Comparison of ENCODE assay signal across 13 cellular contexts in the genomic region with DNA sequence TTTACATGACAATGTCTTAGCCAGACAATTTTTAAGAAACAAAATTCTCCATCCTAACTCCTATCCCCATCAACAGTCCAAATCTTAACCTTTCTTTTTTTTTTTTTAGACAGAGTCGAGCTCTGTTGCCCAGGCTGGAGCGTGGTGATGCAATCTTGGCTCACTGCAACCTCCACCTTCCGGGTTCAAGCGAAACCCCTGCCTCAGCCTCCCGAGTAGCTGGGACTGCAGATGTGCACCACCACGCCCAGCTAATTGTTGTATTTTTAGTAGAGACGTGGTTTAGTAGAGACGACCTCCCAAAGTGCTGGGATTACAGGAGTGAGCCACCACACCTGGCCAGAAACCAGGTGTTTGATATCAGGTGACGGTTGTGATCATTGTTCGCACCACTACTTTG. TPM values are rescaled to one million over a fixed set of nuclear protein-coding genes. Genes with fewer than 3 reads are reported as not detected.
A peak's percentile ranks its signal among the peaks of the same experiment; 100 is the strongest.
DNase-seq lines count a peak whose midpoint lies in the region; ATAC-seq, FAIRE-seq and TF ChIP-seq lines count a peak whose summit lies in the region.
"Had no signal": no experiment of that assay in that cellular context is flagged by ENCODE, and none has a peak within 500 bp of the region (broad histone marks: within the 10 kb centered on the region; RNA-seq: fewer than 3 reads in every experiment).

No MANE protein-coding gene starts in this region.

- TF ChIP-seq EP300 in A549 (IDR thresholded peaks at IDR 0.05): no peak

- H3K4me1 ChIP-seq in A549: peaks cover 79% of the 10 kb centered on the region
- peaks cover 35% of the 10 kb centered on the region for H3K4me1 ChIP-seq in SJCRH30
- H3K4me1 ChIP-seq in testis: peaks cover 41% of the 10 kb centered on the region

- H3K4me1 Mint-ChIP-seq in osteocyte (ENCODE audit: unreplicated experiment): peaks cover 86% of the 10 kb centered on the region

- no peaks in the 10 kb centered on the region for H3K9me3 Mint-ChIP-seq in osteocyte (ENCODE audit: unreplicated experiment)

- peak overlapping the region; percentile 97 for H3K27ac Mint-ChIP-seq in osteocyte (ENCODE audit: unreplicated experiment)

- H3K4me2 ChIP-seq in A549: peak overlapping the region; percentile 99

- no peak for FAIRE-seq in A549 (lab: Jason Lieb, UNC)
- FAIRE-seq: HTR-8/SVneo had no signal

- ATAC-seq in A549: no peak
- ATAC-seq in activated CD4-positive, CD25-positive, alpha-beta regulatory T cell treated with anti-CD3 and anti-CD28 coated beads, Interleukin-2, amount 50 U/mL, for 24 hours: no peak

- intact Hi-C loops in testis (cut with DNase I; ENCODE audit: low total_unique reads): no loop called here

- no peaks in the 10 kb centered on the region for H3K36me3 Mint-ChIP-seq in osteocyte (ENCODE audit: unreplicated experiment)

- POLR2A ChIA-PET in A549 (lab: Yijun Ruan, JAX): interaction anchor here (2.3 kb wide), 1 partner anchor 9 kb away, joined by 10 read pairs; the partner anchor contains the start of gene ABL1

- H3K36me3 ChIP-seq in SJCRH30 (no peaks in the 10 kb centered on the region), testis (ENCODE audit: low read depth, missing control alignments) (no peaks in the 10 kb centered on the region)

- no peaks in the 10 kb centered on the region for H3K27me3 Mint-ChIP-seq in osteocyte (ENCODE audit: unreplicated experiment)

- WGBS in A549 (ENCODE audit: missing lambda C conversion rate): 47% methylated on average over 10 of the region's 10 CpGs
- WGBS in testis, 2 donors: 67 to 73% methylated on average over 10 of the region's 10 CpGs

- H3K4me3 ChIP-seq in A549: peak overlapping the region; percentile 35; the same call in 2 of the 3 replicates
- no peak overlapping the region for H3K4me3 ChIP-seq in SJCRH30
- peak overlapping the region; percentile 23 for H3K4me3 ChIP-seq in fibroblast of pulmonary artery (replicated peaks; ENCODE audit: low read depth, low read length)
- H3K4me3 ChIP-seq in testis: no peak overlapping the region

- H3K4me3 Mint-ChIP-seq in osteocyte (ENCODE audit: unreplicated experiment): peak overlapping the region; percentile 65

- H3K27ac ChIP-seq in A549 (peak overlapping the region; percentile 91 to 93), SJCRH30 (peak overlapping the region; percentile 65), testis (peak overlapping the region in 1 of 2 donors; percentile 87)

- TF ChIP-seq CTCF in A549 (IDR thresholded peaks at IDR 0.05): no peak
- no peak for TF ChIP-seq CTCF in fibroblast of pulmonary artery (IDR thresholded peaks at IDR 0.05; ENCODE audit: low read length, missing control alignments)
- TF ChIP-seq CTCF in osteocyte (IDR thresholded peaks at IDR 0.05): no peak
- TF ChIP-seq CTCF in testis (IDR thresholded peaks at IDR 0.05): no peak

- H3K27me3 ChIP-seq in SJCRH30 (no peaks in the 10 kb centered on the region), testis (no peaks in the 10 kb centered on the region)

- CTCF ChIA-PET in A549 (lab: Yijun Ruan, JAX): interaction anchor here (0.9 to 28.2 kb wide), 9 partner anchors 9 to 138 kb away, joined by 3 to 397 read pairs (median 4); no protein-coding TSS in a partner anchor

- no peak for TF ChIP-seq RAD21 in A549 (conservative IDR thresholded peaks at IDR 0.05 in 1 of 2, IDR thresholded peaks at IDR 0.05 in 1 of 2)

- TF ChIP-seq POLR2A in A549 (IDR thresholded peaks at IDR 0.05; ENCODE audit: low read length) (no peak), testis (IDR thresholded peaks at IDR 0.05) (no peak)

- H3K9me3 ChIP-seq in A549 (no peaks in the 10 kb centered on the region), SJCRH30 (replicated peaks) (no peaks in the 10 kb centered on the region), testis (no peaks in the 10 kb centered on the region)

- DNase-seq in A549 (ENCODE audit: low read depth in 1 of 2, low spot score in 1 of 2) (no peak), SJCRH30 (peak; percentile 52 to 62), fibroblast of pulmonary artery (ENCODE audit: low read depth) (peak; percentile 33), osteocyte (ENCODE audit: extremely low spot score, unreplicated experiment) (no peak), HuH-7 (ENCODE audit: low spot score) (no peak), testis (no peak)
- no peak for DNase-seq in NK-92 treated with Interleukin-12 subunit alpha and Interleukin-12 subunit beta, amount 100 ng/mL, for 24 hours (lab: John Stamatoyannopoulos, UW)
- DNase-seq: AML-193, NCI-H2171 treated with DMSO at 0.1 percent for 48 hours had no signal

TF ChIP-seq in A549, 52 proteins besides CTCF, POLR2A, EP300 and RAD21:
- no peak for TF ChIP-seq TP53 (CRISPR knock-in tag; IDR thresholded peaks at IDR 0.05)
- TF ChIP-seq CEBPB (IDR thresholded peaks at IDR 0.05): peak; percentile 52 to 71; a peak in 3 of 4 replicates

RNA-seq across cellular contexts. Expression of gene ABL1, which starts 10.2 kb away (rescaled TPM):
- polyA plus RNA-seq in A549 (2011; rRNA removed): 26.5 and 37.5 TPM in 2 replicates
- polyA plus RNA-seq in A549 (2012; cell fraction: cytosol; rRNA removed): 16.5 and 23.9 TPM in 2 replicates
- polyA plus RNA-seq in A549 (2012; cell fraction: nucleus; rRNA removed): 30.8 and 36.5 TPM in 2 replicates
- 30.0 to 32.6 TPM (median 32.4 TPM) in 3 replicates for polyA plus RNA-seq in A549 (2017; fragmentation: RNase III; extraction: RNeasy Plus Mini Kit Qiagen cat#74134 plus additional on column Dnase treatment)
- 54.3 and 56.9 TPM in 2 replicates for polyA minus RNA-seq in A549 (2011; rRNA and poly(A)+ RNA removed)
- 57.2 and 58.0 TPM in 2 replicates for total RNA-seq in SJCRH30 (2014; rRNA removed; shearing (Covaris generic))
- total RNA-seq in osteocyte: 97.7 and 101 TPM in 2 replicates
- 10 to 100 TPM; 57.2 to 65.9 TPM for total RNA-seq in testis
- polyA plus RNA-seq in testis (ENCODE audit: insufficient read depth, low read depth, low replicate concordance): 51.0 TPM

RNA-seq across cellular contexts. Expression of gene QRFP, which starts 51.4 kb away (rescaled TPM):
- polyA plus RNA-seq in A549 (2011; rRNA removed): not detected in 2 replicates
- polyA plus RNA-seq in A549 (2012; cell fraction: cytosol; rRNA removed): not detected in 2 replicates
- not detected in 2 replicates for polyA plus RNA-seq in A549 (2012; cell fraction: nucleus; rRNA removed)
- polyA plus RNA-seq in A549 (2017; fragmentation: RNase III; extraction: RNeasy Plus Mini Kit Qiagen cat#74134 plus additional on column Dnase treatment): not detected in 3 replicates
- not detected in 2 replicates for polyA minus RNA-seq in A549 (2011; rRNA and poly(A)+ RNA removed)
- total RNA-seq in SJCRH30 (2014; rRNA removed; shearing (Covaris generic)): not detected in 2 replicates
- not detected in 2 replicates for total RNA-seq in osteocyte
- under 1 TPM in 1 of 2 donors, not detected in 1; 0.24 TPM for total RNA-seq in testis
- polyA plus RNA-seq in testis (ENCODE audit: insufficient read depth, low read depth, low replicate concordance): not detected
- total RNA-seq: lung microvascular endothelial cell, subcutaneous adipose tissue had no signal

Comparison
In these comparisons a context has a peak if more than half of its experiments do, and no peak if none do; other contexts are left out.
1. DNase-seq: peak in SJCRH30 (2 of 2) and fibroblast of pulmonary artery (single experiment); none in A549 (0 of 2), osteocyte (single experiment), HuH-7 (single experiment), testis (single experiment) and NK-92 treated with Interleukin-12 subunit alpha and Interleukin-12 subunit beta, amount 100 ng/mL, for 24 hours (single experiment).
2. H3K4me3 ChIP-seq: peak in A549 (single experiment) and fibroblast of pulmonary artery (single experiment); none in SJCRH30 (single experiment) and testis (0 of 2).